24 cellular contexts compared by ENCODE assay signal in genomic region chr17:45117283-45117682, GRCh38. TPM values are rescaled to one million over a fixed set of nuclear protein-coding genes. Genes with fewer than 3 reads are reported as not detected.
DNase-seq lines count a peak whose midpoint lies in the region; ATAC-seq, FAIRE-seq and TF ChIP-seq lines count a peak whose summit lies in the region.
"Had no signal": no experiment of that assay in that cellular context is flagged by ENCODE, and none has a peak within 500 bp of the region (broad histone marks: within the 10 kb centered on the region; RNA-seq: fewer than 3 reads in every experiment).

No MANE protein-coding gene starts in this region.

- DNase-seq in HepG2 (ENCODE audit: low spot score) (no peak), right lobe of liver (no peak), astrocyte (ENCODE audit: low read depth) (no peak), osteocyte (ENCODE audit: extremely low spot score, unreplicated experiment) (no peak), NCI-H146 (lab: John Stamatoyannopoulos, UW) (no peak), aorta (no peak), GM13977 (ENCODE audit: low spot score) (no peak)
- DNase-seq: 8988T, ACHN, AML-193, C1 segment of cervical spinal cord, Calu3, COR-L47, DMS79, EL, GDM1, GOT3, HFFc6 had no signal

- BruUV-seq in HepG2 (replicated peaks; lab: Mats Ljungman, UMichigan): no TSS peak

- in situ Hi-C loops in HepG2 (cut with HindIII; ENCODE audit: extremely low pct_ligation_motif_present, low pct_unique_long_range_greater_than_20kb) (no loop called here), GM13977 (cut with MboI; ENCODE audit: low pct_unique_long_range_greater_than_20kb, low sequenced_read_pairs, unreplicated experiment) (no loop called here)

- H3K36me3 ChIP-seq in HepG2 (replicated peaks in 1 of 2; ENCODE audit: control insufficient read depth in 1 of 2, insufficient read depth in 2 of 2, low read length in 2 of 2) (peaks cover 0 to 5% of the 10 kb centered on the region in 2 experiments; a peak in 1 of 5 replicates), right lobe of liver (no peaks in the 10 kb centered on the region), astrocyte (ENCODE audit: insufficient read depth, low read length) (no peaks in the 10 kb centered on the region), aorta (ENCODE audit: control insufficient read depth in 1 of 2, insufficient read depth in 2 of 2, low read length in 1 of 2) (peaks cover 0 to 11% of the 10 kb centered on the region in 2 donors)
- H3K36me3 ChIP-seq: HAP-1 had no signal

- H3K4me3 Mint-ChIP-seq in astrocyte (ENCODE audit: unreplicated experiment) (no peak overlapping the region), osteocyte (ENCODE audit: unreplicated experiment) (no peak overlapping the region)
- H3K4me3 Mint-ChIP-seq: CD4-positive, alpha-beta memory T cell; HFFc6 had no signal

- CTCF ChIA-PET in HepG2 (lab: Yijun Ruan, JAX; ENCODE audit: low intra/inter-chr PET ratio, low total read pairs): no interaction called here

- H3K9ac ChIP-seq in HepG2 (ENCODE audit: insufficient read depth, low read depth, low read length): no peak overlapping the region
- no peak overlapping the region for H3K9ac ChIP-seq in astrocyte (ENCODE audit: low read length)

- no peak for TF ChIP-seq EP300 in HepG2 (IDR thresholded peaks at IDR 0.05; ENCODE audit: low read depth in 2 of 2, low read length in 2 of 2)
- TF ChIP-seq EP300 in HepG2 (CRISPR knock-in tag; IDR thresholded peaks at IDR 0.05; ENCODE audit: borderline replicate concordance): no peak

- H3K79me2 ChIP-seq in HepG2 (ENCODE audit: insufficient read depth, low read length) (no peaks in the 10 kb centered on the region), astrocyte (ENCODE audit: insufficient read depth, low read length) (peaks cover 3% of the 10 kb centered on the region)

- H3K9me3 ChIP-seq in HepG2 (ENCODE audit: low read length) (no peaks in the 10 kb centered on the region), right lobe of liver (no peaks in the 10 kb centered on the region), astrocyte (ENCODE audit: insufficient read depth, low read depth, low read length) (no peaks in the 10 kb centered on the region), aorta (ENCODE audit: control insufficient read depth, low read length) (no peaks in the 10 kb centered on the region)
- H3K9me3 ChIP-seq: A549, HAP-1 had no signal

- H3K4me3 ChIP-seq in HepG2 (replicated peaks in 1 of 3; ENCODE audit: insufficient read depth in 1 of 3, low read depth in 2 of 3, low read length in 3 of 3): no peak overlapping the region
- no peak overlapping the region for H3K4me3 ChIP-seq in right lobe of liver
- H3K4me3 ChIP-seq in astrocyte (ENCODE audit: insufficient read depth, low read depth, low read length): no peak overlapping the region
- no peak overlapping the region for H3K4me3 ChIP-seq in aorta (ENCODE audit: low read length in 2 of 2)
- H3K4me3 ChIP-seq: A549, GM12878, HAP-1 had no signal

- H3K27me3 Mint-ChIP-seq in astrocyte (ENCODE audit: low read depth, unreplicated experiment): no peaks in the 10 kb centered on the region
- no peaks in the 10 kb centered on the region for H3K27me3 Mint-ChIP-seq in osteocyte (ENCODE audit: unreplicated experiment)
- H3K27me3 Mint-ChIP-seq: CD4-positive, alpha-beta memory T cell had no signal

- FAIRE-seq in HepG2 (lab: Jason Lieb, UNC) (no peak), astrocyte (lab: Jason Lieb, UNC) (no peak)
- FAIRE-seq: GM12878, GM18507, H54 had no signal

- TF ChIP-seq RAD21 in HepG2 (CRISPR knock-in tag; IDR thresholded peaks at IDR 0.05): no peak

- peaks cover 11% of the 10 kb centered on the region for H3K36me3 Mint-ChIP-seq in astrocyte (ENCODE audit: low read depth, unreplicated experiment)
- H3K36me3 Mint-ChIP-seq in osteocyte (ENCODE audit: unreplicated experiment): peaks cover 20% of the 10 kb centered on the region
- H3K36me3 Mint-ChIP-seq: CD4-positive, alpha-beta memory T cell had no signal

- H3K4me2 ChIP-seq in HepG2 (ENCODE audit: low read depth, low read length) (no peak overlapping the region), astrocyte (ENCODE audit: low read length) (no peak overlapping the region)
- H3K4me2 ChIP-seq: A549 had no signal

- ATAC-seq in HepG2 (no peak), right lobe of liver (no peak), aorta (ENCODE audit: low FRiP score) (no peak)
- ATAC-seq: A549, GM12878 had no signal

- H3K27ac ChIP-seq in HepG2 (ENCODE audit: extremely low read length, insufficient read depth, low read length) (no peak overlapping the region), right lobe of liver (no peak overlapping the region), astrocyte (ENCODE audit: low read depth, low read length) (no peak overlapping the region), aorta (ENCODE audit: low read depth in 1 of 2, low read length in 2 of 2) (no peak overlapping the region)

- H3K9me3 Mint-ChIP-seq in astrocyte (ENCODE audit: unreplicated experiment) (no peaks in the 10 kb centered on the region), osteocyte (ENCODE audit: unreplicated experiment) (no peaks in the 10 kb centered on the region)
- H3K9me3 Mint-ChIP-seq: CD4-positive, alpha-beta memory T cell; HFFc6 had no signal

- peak overlapping the region; percentile 34 for H3K27ac Mint-ChIP-seq in astrocyte (ENCODE audit: unreplicated experiment)
- H3K27ac Mint-ChIP-seq in osteocyte (ENCODE audit: unreplicated experiment): peak overlapping the region; percentile 41
- H3K27ac Mint-ChIP-seq: HFFc6 had no signal

- H3K4me1 ChIP-seq in HepG2 (ENCODE audit: insufficient read depth, low read length): peaks cover 34% of the 10 kb centered on the region
- peaks cover 0 to 4% (median 0%) of the 10 kb centered on the region in 4 donors for H3K4me1 ChIP-seq in right lobe of liver
- H3K4me1 ChIP-seq in astrocyte (ENCODE audit: insufficient read depth, low read length): peaks cover 9% of the 10 kb centered on the region
- no peaks in the 10 kb centered on the region for H3K4me1 ChIP-seq in aorta (ENCODE audit: control insufficient read depth in 1 of 2, insufficient read depth in 2 of 2, low read length in 2 of 2)
- H3K4me1 ChIP-seq: HAP-1 had no signal

- TF ChIP-seq CTCF in HepG2 (CRISPR knock-in tag; IDR thresholded peaks at IDR 0.05) (no peak), right lobe of liver (IDR thresholded peaks at IDR 0.05) (no peak), astrocyte (IDR thresholded peaks at IDR 0.05; ENCODE audit: insufficient read depth, low read depth, low read length) (no peak), osteocyte (IDR thresholded peaks at IDR 0.05) (no peak), GM13977 (IDR thresholded peaks at IDR 0.05; ENCODE audit: extremely low read depth, insufficient read depth, missing control alignments) (no peak)

- 96% methylated on average over 4 of the region's 4 CpGs for WGBS in HepG2 (ENCODE audit: low lambda C conversion rate)
- WGBS in right lobe of liver (ENCODE audit: insufficient coverage, low coverage, low lambda C conversion rate, missing lambda C conversion rate): no CpG with 5 or more reads among the region's 4 CpGs
- WGBS in aorta, 2 donors: 93 to 95% methylated on average over 4 of the region's 4 CpGs

- intact Hi-C loops in HepG2 (cut with micrococcal nuclease; ENCODE audit: unreplicated experiment): no loop called here
- intact Hi-C loops in right lobe of liver (cut with DNase I): loop anchor here in 1 of 2 donors (10.0 kb wide), 1 partner anchor 342 kb away; no protein-coding TSS in a partner anchor
- intact Hi-C loops in aorta (cut with DNase I): no loop called here

- H2AFZ ChIP-seq in HepG2 (ENCODE audit: low read length): no peak overlapping the region
- no peak overlapping the region for H2AFZ ChIP-seq in astrocyte (ENCODE audit: low read depth, low read length)

- POLR2A ChIA-PET in HepG2 (lab: Yijun Ruan, JAX): interaction anchor here (0.9 to 1.2 kb wide), 3 partner anchors 13 to 18 kb away, joined by 3 read pairs; partner anchors contain the start of gene ACBD4

- TF ChIP-seq POLR2A in HepG2 (IDR thresholded peaks at IDR 0.05; ENCODE audit: insufficient read depth in 1 of 2, low read depth in 2 of 2, low read length in 2 of 2) (no peak), right lobe of liver (IDR thresholded peaks at IDR 0.05) (no peak)

- H3K4me1 Mint-ChIP-seq in astrocyte (ENCODE audit: low read depth, unreplicated experiment) (peaks cover 8% of the 10 kb centered on the region), osteocyte (ENCODE audit: unreplicated experiment) (peaks cover 33% of the 10 kb centered on the region)
- H3K4me1 Mint-ChIP-seq: CD4-positive, alpha-beta memory T cell had no signal

- H4K20me1 ChIP-seq in HepG2 (ENCODE audit: insufficient read depth, low read length) (no peaks in the 10 kb centered on the region), astrocyte (ENCODE audit: insufficient read depth, low read length) (no peaks in the 10 kb centered on the region)

- no peaks in the 10 kb centered on the region for H3K27me3 ChIP-seq in HepG2 (ENCODE audit: control insufficient read depth in 1 of 2, insufficient read depth in 2 of 2, low read length in 2 of 2)
- no peaks in the 10 kb centered on the region for H3K27me3 ChIP-seq in right lobe of liver
- no peaks in the 10 kb centered on the region for H3K27me3 ChIP-seq in astrocyte (ENCODE audit: insufficient read depth, low read length)
- H3K27me3 ChIP-seq in aorta (ENCODE audit: control insufficient read depth in 1 of 2, insufficient read depth in 2 of 2, low read length in 1 of 2): no peaks in the 10 kb centered on the region

RNA-seq across cellular contexts. Expression of gene PLCD3, which starts 15.0 kb away (rescaled TPM):
- total RNA-seq in HepG2 (2016; rRNA removed; fragmentation: Illumina TruSeq; extraction: Trizol) (5.5 and 11.3 TPM in 2 replicates), right lobe of liver (10 to 100 TPM in 1 of 6 experiments, 1 to 10 TPM in 5; 2.0 to 26.4 (median 3.0) TPM), astrocyte (76.5 and 92.0 TPM in 2 replicates), osteocyte (92.3 and 111 TPM in 2 replicates), aorta (10 to 100 TPM; 94.6 to 97.4 TPM)
- 5.6 and 8.7 TPM in 2 replicates for total RNA-seq in HepG2 (2016; cell fraction: cytosol; rRNA removed; fragmentation: Illumina TruSeq; extraction: Trizol; ENCODE audit: low read depth)
- total RNA-seq in HepG2 (2016; cell fraction: insoluble cytoplasmic fraction; rRNA removed; fragmentation: Illumina TruSeq; extraction: Trizol): 6.2 and 9.4 TPM in 2 replicates
- 23.5 and 28.9 TPM in 2 replicates for total RNA-seq in HepG2 (2016; cell fraction: membrane; rRNA removed; fragmentation: Illumina TruSeq; extraction: Trizol)
- total RNA-seq in HepG2 (2016; cell fraction: nucleus; rRNA removed; fragmentation: Illumina TruSeq; extraction: Trizol): 4.2 and 4.3 TPM in 2 replicates
- polyA plus RNA-seq in HepG2 (2011; rRNA removed) (39.1 and 46.1 TPM in 2 replicates), aorta (10 to 100 TPM; 22.8 to 93.8 TPM)
- polyA plus RNA-seq in HepG2 (2011; cell fraction: cytosol; rRNA removed): 28.6 and 40.9 TPM in 2 replicates
- 37.4 and 43.6 TPM in 2 replicates for polyA plus RNA-seq in HepG2 (2011; cell fraction: nucleus; rRNA removed)
- polyA plus RNA-seq in HepG2 (2012): 8.5 and 22.4 TPM in 2 replicates
- polyA plus RNA-seq in HepG2 (2016; cell fraction: cytosol; fragmentation: Illumina TruSeq; extraction: Trizol; ENCODE audit: low read depth): 17.4 and 19.5 TPM in 2 replicates
- polyA plus RNA-seq in HepG2 (2016; cell fraction: insoluble cytoplasmic fraction; fragmentation: Illumina TruSeq; extraction: Trizol; ENCODE audit: low read depth): 14.0 and 24.9 TPM in 2 replicates
- polyA plus RNA-seq in HepG2 (2016; cell fraction: membrane; fragmentation: Illumina TruSeq; extraction: Trizol; ENCODE audit: low read depth): 30.5 and 46.5 TPM in 2 replicates
- 24.9 and 28.4 TPM in 2 replicates for polyA plus RNA-seq in HepG2 (2016; cell fraction: nucleus; fragmentation: Illumina TruSeq; extraction: Trizol; ENCODE audit: insufficient read depth, low read depth)
- 68.8 and 256 TPM in 2 replicates for polyA minus RNA-seq in HepG2 (2011; rRNA and poly(A)+ RNA removed; ENCODE audit: low replicate concordance)
- 26.0 and 39.9 TPM in 2 replicates for polyA minus RNA-seq in HepG2 (2011; cell fraction: cytosol; rRNA and poly(A)+ RNA removed)
- 13.4 and 15.7 TPM in 2 replicates for polyA minus RNA-seq in HepG2 (2011; cell fraction: nucleus; rRNA and poly(A)+ RNA removed)

RNA-seq across cellular contexts. Expression of gene ACBD4, which starts 18.2 kb away (rescaled TPM):
- 8.8 and 16.1 TPM in 2 replicates for total RNA-seq in HepG2 (2016; rRNA removed; fragmentation: Illumina TruSeq; extraction: Trizol)
- total RNA-seq in HepG2 (2016; cell fraction: cytosol; rRNA removed; fragmentation: Illumina TruSeq; extraction: Trizol; ENCODE audit: low read depth): 8.0 and 13.0 TPM in 2 replicates
- total RNA-seq in HepG2 (2016; cell fraction: insoluble cytoplasmic fraction; rRNA removed; fragmentation: Illumina TruSeq; extraction: Trizol): 9.5 and 14.6 TPM in 2 replicates
- total RNA-seq in HepG2 (2016; cell fraction: membrane; rRNA removed; fragmentation: Illumina TruSeq; extraction: Trizol): 12.4 and 18.3 TPM in 2 replicates
- total RNA-seq in HepG2 (2016; cell fraction: nucleus; rRNA removed; fragmentation: Illumina TruSeq; extraction: Trizol): 15.2 and 17.1 TPM in 2 replicates
- polyA plus RNA-seq in HepG2 (2011; rRNA removed): 26.9 and 34.1 TPM in 2 replicates
- 12.2 and 17.4 TPM in 2 replicates for polyA plus RNA-seq in HepG2 (2011; cell fraction: cytosol; rRNA removed)
- polyA plus RNA-seq in HepG2 (2011; cell fraction: nucleus; rRNA removed): 71.5 and 77.5 TPM in 2 replicates
- polyA plus RNA-seq in HepG2 (2012): 16.9 and 20.5 TPM in 2 replicates
- polyA plus RNA-seq in HepG2 (2016; cell fraction: cytosol; fragmentation: Illumina TruSeq; extraction: Trizol; ENCODE audit: low read depth): 9.2 and 14.3 TPM in 2 replicates
- polyA plus RNA-seq in HepG2 (2016; cell fraction: insoluble cytoplasmic fraction; fragmentation: Illumina TruSeq; extraction: Trizol; ENCODE audit: low read depth): 9.9 and 13.7 TPM in 2 replicates
- polyA plus RNA-seq in HepG2 (2016; cell fraction: membrane; fragmentation: Illumina TruSeq; extraction: Trizol; ENCODE audit: low read depth): 10.5 and 15.2 TPM in 2 replicates
- 36.2 and 39.6 TPM in 2 replicates for polyA plus RNA-seq in HepG2 (2016; cell fraction: nucleus; fragmentation: Illumina TruSeq; extraction: Trizol; ENCODE audit: insufficient read depth, low read depth)
- polyA minus RNA-seq in HepG2 (2011; rRNA and poly(A)+ RNA removed; ENCODE audit: low replicate concordance): 6.9 and 21.9 TPM in 2 replicates
- 8.3 and 8.4 TPM in 2 replicates for polyA minus RNA-seq in HepG2 (2011; cell fraction: cytosol; rRNA and poly(A)+ RNA removed)
- polyA minus RNA-seq in HepG2 (2011; cell fraction: nucleus; rRNA and poly(A)+ RNA removed): 26.9 and 36.2 TPM in 2 replicates
- 10 to 100 TPM; 24.0 to 78.9 (median 56.9) TPM for total RNA-seq in right lobe of liver
- 3.9 and 4.7 TPM in 2 replicates for total RNA-seq in astrocyte
- total RNA-seq in osteocyte: 8.1 and 10.6 TPM in 2 replicates
- 10 to 100 TPM; 16.1 to 23.4 TPM for total RNA-seq in aorta
- polyA plus RNA-seq in aorta: 10 to 100 TPM; 68.6 to 69.7 TPM

RNA-seq across cellular contexts. Expression of gene HEXIM1, which starts 31.0 kb away (rescaled TPM):
- total RNA-seq in HepG2 (2016; rRNA removed; fragmentation: Illumina TruSeq; extraction: Trizol) (10.5 and 14.8 TPM in 2 replicates), right lobe of liver (10 to 100 TPM; 14.0 to 27.1 (median 19.6) TPM), astrocyte (44.5 and 46.6 TPM in 2 replicates), osteocyte (42.0 and 44.5 TPM in 2 replicates), aorta (10 to 100 TPM; 48.7 to 64.0 TPM)
- total RNA-seq in HepG2 (2016; cell fraction: cytosol; rRNA removed; fragmentation: Illumina TruSeq; extraction: Trizol; ENCODE audit: low read depth): 2.7 and 3.3 TPM in 2 replicates
- 11.7 and 13.0 TPM in 2 replicates for total RNA-seq in HepG2 (2016; cell fraction: insoluble cytoplasmic fraction; rRNA removed; fragmentation: Illumina TruSeq; extraction: Trizol)
- total RNA-seq in HepG2 (2016; cell fraction: membrane; rRNA removed; fragmentation: Illumina TruSeq; extraction: Trizol): 8.9 and 9.5 TPM in 2 replicates
- total RNA-seq in HepG2 (2016; cell fraction: nucleus; rRNA removed; fragmentation: Illumina TruSeq; extraction: Trizol): 13.8 and 14.0 TPM in 2 replicates
- polyA plus RNA-seq in HepG2 (2011; rRNA removed) (16.3 and 16.6 TPM in 2 replicates), aorta (10 to 100 TPM; 40.8 to 62.6 TPM)
- 13.7 and 14.0 TPM in 2 replicates for polyA plus RNA-seq in HepG2 (2011; cell fraction: cytosol; rRNA removed)
- polyA plus RNA-seq in HepG2 (2011; cell fraction: nucleus; rRNA removed): 34.1 and 37.3 TPM in 2 replicates
- 17.5 and 20.8 TPM in 2 replicates for polyA plus RNA-seq in HepG2 (2012)
- 2.7 and 3.3 TPM in 2 replicates for polyA plus RNA-seq in HepG2 (2016; cell fraction: cytosol; fragmentation: Illumina TruSeq; extraction: Trizol; ENCODE audit: low read depth)
- polyA plus RNA-seq in HepG2 (2016; cell fraction: insoluble cytoplasmic fraction; fragmentation: Illumina TruSeq; extraction: Trizol; ENCODE audit: low read depth): 36.1 and 41.5 TPM in 2 replicates
- 10.3 and 12.9 TPM in 2 replicates for polyA plus RNA-seq in HepG2 (2016; cell fraction: membrane; fragmentation: Illumina TruSeq; extraction: Trizol; ENCODE audit: low read depth)
- 51.0 and 51.8 TPM in 2 replicates for polyA plus RNA-seq in HepG2 (2016; cell fraction: nucleus; fragmentation: Illumina TruSeq; extraction: Trizol; ENCODE audit: insufficient read depth, low read depth)
- polyA minus RNA-seq in HepG2 (2011; rRNA and poly(A)+ RNA removed; ENCODE audit: low replicate concordance): 8.8 and 11.0 TPM in 2 replicates
- polyA minus RNA-seq in HepG2 (2011; cell fraction: cytosol; rRNA and poly(A)+ RNA removed): 10.7 and 11.5 TPM in 2 replicates
- polyA minus RNA-seq in HepG2 (2011; cell fraction: nucleus; rRNA and poly(A)+ RNA removed): 17.1 and 27.5 TPM in 2 replicates

RNA-seq across cellular contexts. Expression of gene HEXIM2, which starts 44.4 kb away (rescaled TPM):
- total RNA-seq in HepG2 (2016; rRNA removed; fragmentation: Illumina TruSeq; extraction: Trizol) (27.1 and 30.8 TPM in 2 replicates), right lobe of liver (10 to 100 TPM in 1 of 6 experiments, 1 to 10 TPM in 5; 2.6 to 13.5 (median 5.4) TPM), astrocyte (8.4 and 9.0 TPM in 2 replicates), osteocyte (6.4 and 9.8 TPM in 2 replicates), aorta (1 to 10 TPM; 2.7 to 6.0 TPM)
- 22.3 and 23.3 TPM in 2 replicates for total RNA-seq in HepG2 (2016; cell fraction: cytosol; rRNA removed; fragmentation: Illumina TruSeq; extraction: Trizol; ENCODE audit: low read depth)
- total RNA-seq in HepG2 (2016; cell fraction: insoluble cytoplasmic fraction; rRNA removed; fragmentation: Illumina TruSeq; extraction: Trizol): 26.7 and 27.9 TPM in 2 replicates
- total RNA-seq in HepG2 (2016; cell fraction: membrane; rRNA removed; fragmentation: Illumina TruSeq; extraction: Trizol): 25.8 and 28.7 TPM in 2 replicates
- 13.7 and 16.4 TPM in 2 replicates for total RNA-seq in HepG2 (2016; cell fraction: nucleus; rRNA removed; fragmentation: Illumina TruSeq; extraction: Trizol)
- polyA plus RNA-seq in HepG2 (2011; rRNA removed) (31.8 and 32.4 TPM in 2 replicates), aorta (1 to 10 TPM; 4.4 to 10.0 TPM)
- 32.2 and 44.9 TPM in 2 replicates for polyA plus RNA-seq in HepG2 (2011; cell fraction: cytosol; rRNA removed)
- 22.5 and 27.3 TPM in 2 replicates for polyA plus RNA-seq in HepG2 (2011; cell fraction: nucleus; rRNA removed)
- polyA plus RNA-seq in HepG2 (2012): 22.2 and 24.9 TPM in 2 replicates
- polyA plus RNA-seq in HepG2 (2016; cell fraction: cytosol; fragmentation: Illumina TruSeq; extraction: Trizol; ENCODE audit: low read depth): 14.6 and 18.5 TPM in 2 replicates
- polyA plus RNA-seq in HepG2 (2016; cell fraction: insoluble cytoplasmic fraction; fragmentation: Illumina TruSeq; extraction: Trizol; ENCODE audit: low read depth): 35.4 and 36.8 TPM in 2 replicates
- polyA plus RNA-seq in HepG2 (2016; cell fraction: membrane; fragmentation: Illumina TruSeq; extraction: Trizol; ENCODE audit: low read depth): 19.7 and 26.6 TPM in 2 replicates
- polyA plus RNA-seq in HepG2 (2016; cell fraction: nucleus; fragmentation: Illumina TruSeq; extraction: Trizol; ENCODE audit: insufficient read depth, low read depth): 36.3 and 37.9 TPM in 2 replicates
- 9.1 and 26.8 TPM in 2 replicates for polyA minus RNA-seq in HepG2 (2011; rRNA and poly(A)+ RNA removed; ENCODE audit: low replicate concordance)
- 17.8 and 20.5 TPM in 2 replicates for polyA minus RNA-seq in HepG2 (2011; cell fraction: cytosol; rRNA and poly(A)+ RNA removed)
- polyA minus RNA-seq in HepG2 (2011; cell fraction: nucleus; rRNA and poly(A)+ RNA removed): 12.4 and 13.2 TPM in 2 replicates

RNA-seq across cellular contexts. Expression of gene NMT1, which starts 56.2 kb away (rescaled TPM):
- total RNA-seq in HepG2 (2016; rRNA removed; fragmentation: Illumina TruSeq; extraction: Trizol) (142 and 194 TPM in 2 replicates), right lobe of liver (10 to 100 TPM; 50.8 to 76.7 (median 72.0) TPM), astrocyte (114 and 130 TPM in 2 replicates), osteocyte (92.4 and 97.9 TPM in 2 replicates), aorta (100 to 1,000 TPM; 103 to 104 TPM)
- total RNA-seq in HepG2 (2016; cell fraction: cytosol; rRNA removed; fragmentation: Illumina TruSeq; extraction: Trizol; ENCODE audit: low read depth): 26.5 and 28.3 TPM in 2 replicates
- 140 and 195 TPM in 2 replicates for total RNA-seq in HepG2 (2016; cell fraction: insoluble cytoplasmic fraction; rRNA removed; fragmentation: Illumina TruSeq; extraction: Trizol)
- total RNA-seq in HepG2 (2016; cell fraction: membrane; rRNA removed; fragmentation: Illumina TruSeq; extraction: Trizol): 38.6 and 40.6 TPM in 2 replicates
- 107 and 123 TPM in 2 replicates for total RNA-seq in HepG2 (2016; cell fraction: nucleus; rRNA removed; fragmentation: Illumina TruSeq; extraction: Trizol)
- polyA plus RNA-seq in HepG2 (2011; rRNA removed) (71.9 and 75.7 TPM in 2 replicates), aorta (100 to 1,000 TPM in 1 of 2 donors, 10 to 100 TPM in 1; 33.8 to 124 TPM)
- 38.6 and 40.9 TPM in 2 replicates for polyA plus RNA-seq in HepG2 (2011; cell fraction: cytosol; rRNA removed)
- polyA plus RNA-seq in HepG2 (2011; cell fraction: nucleus; rRNA removed): 44.4 and 51.3 TPM in 2 replicates
- 109 and 117 TPM in 2 replicates for polyA plus RNA-seq in HepG2 (2012)
- 13.3 and 16.4 TPM in 2 replicates for polyA plus RNA-seq in HepG2 (2016; cell fraction: cytosol; fragmentation: Illumina TruSeq; extraction: Trizol; ENCODE audit: low read depth)
- 189 and 216 TPM in 2 replicates for polyA plus RNA-seq in HepG2 (2016; cell fraction: insoluble cytoplasmic fraction; fragmentation: Illumina TruSeq; extraction: Trizol; ENCODE audit: low read depth)
- polyA plus RNA-seq in HepG2 (2016; cell fraction: membrane; fragmentation: Illumina TruSeq; extraction: Trizol; ENCODE audit: low read depth): 22.9 and 24.5 TPM in 2 replicates
- 111 and 125 TPM in 2 replicates for polyA plus RNA-seq in HepG2 (2016; cell fraction: nucleus; fragmentation: Illumina TruSeq; extraction: Trizol; ENCODE audit: insufficient read depth, low read depth)
- polyA minus RNA-seq in HepG2 (2011; rRNA and poly(A)+ RNA removed; ENCODE audit: low replicate concordance): 63.5 and 95.4 TPM in 2 replicates
- 254 and 276 TPM in 2 replicates for polyA minus RNA-seq in HepG2 (2011; cell fraction: cytosol; rRNA and poly(A)+ RNA removed)
- polyA minus RNA-seq in HepG2 (2011; cell fraction: nucleus; rRNA and poly(A)+ RNA removed): 44.7 and 70.7 TPM in 2 replicates
